Comparison of ENCODE assay signal across 2 cellular contexts in the genomic region with DNA sequence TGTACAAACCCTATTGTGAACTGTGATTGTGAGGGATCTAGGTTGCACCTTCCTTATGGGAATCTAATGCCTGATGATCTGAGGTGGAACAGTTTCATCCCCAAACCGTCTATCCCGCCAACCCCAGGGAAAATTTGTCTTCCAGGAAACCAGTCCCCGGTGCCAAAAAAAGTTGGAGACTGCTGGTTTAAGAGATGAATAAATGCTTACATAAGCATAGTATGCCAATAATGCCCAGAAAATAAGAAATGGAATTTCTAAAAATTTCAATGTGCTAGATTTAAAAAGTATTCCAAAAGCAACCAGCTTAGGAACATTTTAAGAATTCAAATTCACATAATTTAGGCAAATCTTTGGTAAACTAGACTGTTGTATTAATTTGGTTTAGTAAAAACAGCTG.
TF ChIP-seq lines count a peak whose summit lies in the region.

No MANE protein-coding gene starts in this region.

TF ChIP-seq in A549, 52 proteins besides CTCF, POLR2A, EP300 and RAD21:
- TF ChIP-seq ZNF302 (CRISPR knock-in tag; IDR thresholded peaks at IDR 0.05) (no peak), MAFK (IDR thresholded peaks at IDR 0.05; ENCODE audit: partially characterized antibody) (peak; percentile 65)

TF ChIP-seq in IMR-90, 13 proteins besides CTCF, POLR2A, EP300 and RAD21:
- TF ChIP-seq SMC3 (IDR thresholded peaks at IDR 0.05; ENCODE audit: low read depth, low read length) (no peak), MAFK (IDR thresholded peaks at IDR 0.05; ENCODE audit: low read depth, low read length) (peak; percentile 56; the same call in 1 of the 2 replicates)
